9 cellular contexts compared by ENCODE assay signal in genomic region chr22:42284230-42284591, GRCh38. TPM values are rescaled to one million over a fixed set of nuclear protein-coding genes. Genes with fewer than 3 reads are reported as not detected.
DNase-seq lines count a peak whose midpoint lies in the region; ATAC-seq and TF ChIP-seq lines count a peak whose summit lies in the region.
"Had no signal": no experiment of that assay in that cellular context is flagged by ENCODE, and none has a peak within 500 bp of the region (broad histone marks: within the 10 kb centered on the region; RNA-seq: fewer than 3 reads in every experiment).

No MANE protein-coding gene starts in this region.

- no peaks in the 10 kb centered on the region for H3K9me3 Mint-ChIP-seq in CD4-positive, alpha-beta T cell
- no peaks in the 10 kb centered on the region; the same call in 2 of the 3 replicates for H3K9me3 Mint-ChIP-seq in GM23338

- no peaks in the 10 kb centered on the region for H3F3A ChIP-seq in GM23338 (replicated peaks; ENCODE audit: low read depth)

- no peak for DNase-seq in CD4-positive, alpha-beta T cell
- no peak for DNase-seq in GM23338 (ENCODE audit: low spot score)
- DNase-seq in dorsolateral prefrontal cortex, result no peak
- no peak for DNase-seq in ovary
- no peak for DNase-seq in SK-N-DZ (ENCODE audit: low spot score)
- DNase-seq in stimulated activated CD4-positive, alpha-beta T cell treated with anti-CD3 and anti-CD28 coated beads, Interleukin-2, amount 100 ng/mL, for 48 hours, result no peak
- DNase-seq: SHP77 treated with DMSO at 0.1 percent for 48 hours, T1000 had no signal

- ATAC-seq in CD4-positive, alpha-beta T cell (ENCODE audit: poor library complexity), result no peak
- no peak for ATAC-seq in GM23338
- ATAC-seq in HG03354 (IDR thresholded peaks at IDR 0.05; ENCODE audit: poor library complexity, severe bottlenecking, unreplicated experiment), result no peak

- H3K9me3 ChIP-seq in CD4-positive, alpha-beta T cell (ENCODE audit: control insufficient read depth, low read length), result no peaks in the 10 kb centered on the region
- no peaks in the 10 kb centered on the region for H3K9me3 ChIP-seq in ovary

- no peaks in the 10 kb centered on the region for H3K9me2 ChIP-seq in GM23338 (ENCODE audit: insufficient read depth)

- no peak for TF ChIP-seq EP300 in ovary (IDR thresholded peaks at IDR 0.05)

- H3K4me2 ChIP-seq in GM23338, result peak overlapping the region; percentile 90; the same call in 1 of the 2 replicates

- intact Hi-C loops in CD4-positive, alpha-beta T cell (cut with DNase I, micrococcal nuclease), result loop anchor here in 1 of 2 experiments (2.0 kb wide), 1 partner anchor 17 kb away; no protein-coding TSS in a partner anchor
- intact Hi-C loops in dorsolateral prefrontal cortex (cut with DNase I) (loop anchor here in 1 of 2 donors (5.0 kb wide), 1 partner anchor 117 kb away; no protein-coding TSS in a partner anchor), ovary (cut with DNase I) (loop anchor here in 1 of 4 donors (10.0 kb wide), 1 partner anchor 109 kb away; no protein-coding TSS in a partner anchor)

- no peaks in the 10 kb centered on the region for H3K79me2 ChIP-seq in GM23338 (replicated peaks; ENCODE audit: insufficient read depth)

- H3K36me3 Mint-ChIP-seq in CD4-positive, alpha-beta T cell (ENCODE audit: low read depth), result no peaks in the 10 kb centered on the region
- no peaks in the 10 kb centered on the region for H3K36me3 Mint-ChIP-seq in GM23338 (ENCODE audit: low read depth)

- H3K27ac ChIP-seq in CD4-positive, alpha-beta T cell (ENCODE audit: low read depth, low read length), result no peak overlapping the region
- no peak overlapping the region for H3K27ac ChIP-seq in GM23338 (ENCODE audit: low read depth)
- peak overlapping the region in 6 of 59 donors; percentile 13 to 78 (median 23) for H3K27ac ChIP-seq in dorsolateral prefrontal cortex
- no peak overlapping the region for H3K27ac ChIP-seq in ovary

- H3K4me3 Mint-ChIP-seq in CD4-positive, alpha-beta T cell, result peak overlapping the region; percentile 74
- H3K4me3 Mint-ChIP-seq in GM23338, result peak overlapping the region; percentile 67; the same call in 2 of the 3 replicates

- H2AFZ ChIP-seq in GM23338, result no peak overlapping the region

- peaks cover 43% of the 10 kb centered on the region for H3K4me1 Mint-ChIP-seq in CD4-positive, alpha-beta T cell (ENCODE audit: low read depth)
- peaks cover 15% of the 10 kb centered on the region for H3K4me1 Mint-ChIP-seq in GM23338

- TF ChIP-seq CTCF in CD4-positive, alpha-beta T cell (IDR thresholded peaks at IDR 0.05), result no peak
- no peak for TF ChIP-seq CTCF in GM23338 (conservative IDR thresholded peaks at IDR 0.05; ENCODE audit: low read depth in 2 of 2)
- no peak for TF ChIP-seq CTCF in dorsolateral prefrontal cortex (IDR thresholded peaks at IDR 0.05 in 54 of 56, conservative IDR thresholded peaks at IDR 0.05 in 2 of 56; ENCODE audit: low read depth in 1 of 56, partially characterized antibody in 56 of 56)
- TF ChIP-seq CTCF in ovary (IDR thresholded peaks at IDR 0.05), result no peak

- H3K36me3 ChIP-seq in GM23338 (ENCODE audit: insufficient read depth), result no peaks in the 10 kb centered on the region
- H3K36me3 ChIP-seq in ovary, result no peaks in the 10 kb centered on the region

- peak overlapping the region; percentile 82 for H3K27ac Mint-ChIP-seq in CD4-positive, alpha-beta T cell
- no peak overlapping the region for H3K27ac Mint-ChIP-seq in GM23338

- H4K20me1 ChIP-seq in GM23338 (replicated peaks; ENCODE audit: insufficient read depth), result peaks cover 9% of the 10 kb centered on the region

- peaks cover 7% of the 10 kb centered on the region for H3K4me1 ChIP-seq in GM23338 (ENCODE audit: insufficient read depth)
- peaks cover 7% of the 10 kb centered on the region for H3K4me1 ChIP-seq in ovary (ENCODE audit: insufficient read depth)

- WGBS in ovary, 3 donors, result 35 to 41% (median 39%) methylated on average over 6 of the region's 6 CpGs

- no peaks in the 10 kb centered on the region for H3K27me3 Mint-ChIP-seq in CD4-positive, alpha-beta T cell
- H3K27me3 Mint-ChIP-seq in GM23338 (ENCODE audit: insufficient read depth, low read depth, poor library complexity), result peaks cover 36% of the 10 kb centered on the region

- H3K4me3 ChIP-seq in GM23338, result no peak overlapping the region
- peak overlapping the region in 44 of 59 donors; percentile 41 to 69 (median 58) for H3K4me3 ChIP-seq in dorsolateral prefrontal cortex
- peak overlapping the region; percentile 30 for H3K4me3 ChIP-seq in ovary

- H3K27me3 ChIP-seq in CD4-positive, alpha-beta T cell (ENCODE audit: control insufficient read depth, insufficient read depth, low read length), result no peaks in the 10 kb centered on the region
- H3K27me3 ChIP-seq in GM23338 (ENCODE audit: insufficient read depth), result peaks cover 54% of the 10 kb centered on the region
- no peaks in the 10 kb centered on the region for H3K27me3 ChIP-seq in dorsolateral prefrontal cortex
- no peaks in the 10 kb centered on the region for H3K27me3 ChIP-seq in ovary

- POLR2A ChIA-PET in CD4-positive, alpha-beta T cell (lab: Charles Lee), result interaction anchor here (1.2 kb wide), 1 partner anchor 26 kb away, joined by 3 read pairs; no protein-coding TSS in a partner anchor

- no peak for TF ChIP-seq POLR2A in ovary (IDR thresholded peaks at IDR 0.05)

- CTCF ChIA-PET in CD4-positive, alpha-beta T cell (lab: Charles Lee), result no interaction called here

TF ChIP-seq in GM23338, 12 proteins besides CTCF, POLR2A, EP300 and RAD21 (continues in another document):
- no peak for TF ChIP-seq EZH2phosphoT487 (IDR thresholded peaks at IDR 0.05; ENCODE audit: unreplicated experiment)
- no peak for TF ChIP-seq STAT1 (IDR thresholded peaks at IDR 0.05; ENCODE audit: unreplicated experiment)
- TF ChIP-seq ZNF331 (CRISPR knock-in tag; IDR thresholded peaks at IDR 0.05; ENCODE audit: low read depth), result no peak
- TF ChIP-seq NANOG (IDR thresholded peaks at IDR 0.05; ENCODE audit: borderline replicate concordance), result no peak
- no peak for TF ChIP-seq ETS1 (IDR thresholded peaks at IDR 0.05)

RNA-seq across cellular contexts. Expression of gene TCF20, which starts 13.8 kb away (rescaled TPM):
- 10 to 100 TPM; 61.6 to 64.1 TPM for total RNA-seq in CD4-positive, alpha-beta T cell
- 57.5 and 68.7 TPM in 2 replicates for total RNA-seq in GM23338 (2014; rRNA removed; shearing (Covaris generic))
- polyA plus RNA-seq in GM23338 (2016; fragmentation: Nextera tagmentation; extraction: Ambion mirVana) (6.4 and 6.6 TPM in 2 replicates), ovary (10 to 100 TPM; 12.4 to 15.1 TPM)
- total RNA-seq in dorsolateral prefrontal cortex (10 to 100 TPM; 46.9 to 80.5 (median 64.3) TPM), ovary (10 to 100 TPM; 18.1 to 42.0 (median 36.8) TPM)
- polyA plus RNA-seq in SK-N-DZ (2014; cell fraction: cytosol; rRNA removed), result 25.2 and 27.9 TPM in 2 replicates
- 9.5 and 14.0 TPM in 2 replicates for polyA plus RNA-seq in SK-N-DZ (2014; cell fraction: nucleus; rRNA removed)
